8 cellular contexts compared by ENCODE assay signal in the genomic region with DNA sequence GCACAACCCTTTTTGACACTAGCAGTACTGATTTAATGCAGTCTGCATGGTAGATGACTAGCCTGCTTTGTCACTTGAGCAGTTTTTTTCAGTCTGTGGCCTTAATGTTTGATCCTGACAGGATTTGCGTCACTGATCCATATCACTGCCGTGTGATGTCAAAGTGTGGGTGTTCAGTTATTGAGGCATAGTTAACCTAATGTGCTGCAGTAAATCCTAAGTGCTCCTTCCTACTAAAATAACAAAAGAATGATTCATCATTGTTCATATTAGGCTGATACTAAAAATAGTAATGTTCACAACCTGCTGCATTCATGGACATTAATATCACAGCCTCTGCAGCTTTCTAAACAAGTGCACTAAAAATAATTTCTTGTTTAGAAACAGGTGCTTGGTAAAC.
DNase-seq lines count a peak whose midpoint lies in the region; TF ChIP-seq lines count a peak whose summit lies in the region.

No MANE protein-coding gene starts in this region.

- no peak overlapping the region for H4K8ac ChIP-seq in H9 (replicated peaks; ENCODE audit: insufficient read length, low read depth, low read length)

- no peak for TF ChIP-seq POLR2A in stomach (IDR thresholded peaks at IDR 0.05)

- no peak overlapping the region for H2BK120ac ChIP-seq in H9 (ENCODE audit: low read depth, low read length, poor library complexity, severe bottlenecking)

- no peaks in the 10 kb centered on the region for H3K27me3 Mint-ChIP-seq in H9 (ENCODE audit: low read depth)

- WGBS in stomach, 5 donors = 15 to 30% (median 22%) methylated on average over 2 of the region's 2 CpGs
- WGBS in H9 (ENCODE audit: extremely low coverage, insufficient read length, low lambda C conversion rate) = no CpG with 5 or more reads among the region's 2 CpGs

- no peak overlapping the region for H3K23ac ChIP-seq in H9 (ENCODE audit: insufficient read length, low read depth, low read length)

- H3K14ac ChIP-seq in H9 (ENCODE audit: insufficient read depth, low read length) = no peak overlapping the region

- no peak overlapping the region for H2BK5ac ChIP-seq in H9 (ENCODE audit: insufficient read length, low read length)

- H3K36me3 Mint-ChIP-seq in H9 (ENCODE audit: insufficient read depth in 1 of 3, low read depth in 3 of 3) = no peaks in the 10 kb centered on the region

- DNase-seq in HCEC 1CT = peak; percentile 98
- peak; percentile 89 for DNase-seq in amniotic epithelial cell (ENCODE audit: low read depth)
- DNase-seq in left ventricle myocardium inferior = no peak
- no peak for DNase-seq in stomach
- DNase-seq in occipital lobe (lab: John Stamatoyannopoulos, UW) = no peak
- no peak for DNase-seq in NCI-H1092 (lab: John Stamatoyannopoulos, UW)
- DNase-seq in activated CD4-positive, CD25-positive, alpha-beta regulatory T cell treated with anti-CD3 and anti-CD28 coated beads, Interleukin-2, amount 50 U/mL, for 72 hours = no peak
- no peak for DNase-seq in H9

- no peak overlapping the region for H2BK15ac ChIP-seq in H9 (ENCODE audit: low read depth, low read length)

- no peak overlapping the region for H3T11ph ChIP-seq in H9 (ENCODE audit: low read length)

- intact Hi-C loops in left ventricle myocardium inferior (cut with micrococcal nuclease) (no loop called here), stomach (cut with DNase I; ENCODE audit: low total_unique reads) (no loop called here)

- no peak overlapping the region for H3K56ac ChIP-seq in H9 (ENCODE audit: insufficient read length, low read depth, low read length)

- H2AFZ ChIP-seq in H9 (ENCODE audit: low read length) = no peak overlapping the region

- H3K79me1 ChIP-seq in H9 (ENCODE audit: insufficient read depth, low read depth, low read length, poor library complexity, severe bottlenecking) = no peaks in the 10 kb centered on the region

- no peak overlapping the region for H2AK5ac ChIP-seq in H9 (ENCODE audit: insufficient read length, low read length)

- no peak overlapping the region for H3K27ac Mint-ChIP-seq in H9

- H3K4me1 Mint-ChIP-seq in H9 = no peaks in the 10 kb centered on the region

- no peaks in the 10 kb centered on the region for H4K20me1 ChIP-seq in H9 (ENCODE audit: control insufficient read depth, insufficient read depth, insufficient read length)

- H3K4me2 ChIP-seq in H9 (ENCODE audit: insufficient read depth, insufficient read length, low read length) = no peak overlapping the region

- H3K18ac ChIP-seq in H9 (ENCODE audit: insufficient read length, low read depth, low read length) = no peak overlapping the region

- no peak overlapping the region for H3K4ac ChIP-seq in H9 (ENCODE audit: low read depth, low read length)

- H3K9me3 Mint-ChIP-seq in H9 = no peaks in the 10 kb centered on the region

- H3K9ac ChIP-seq in H9 (ENCODE audit: extremely low read depth, insufficient read length, low read length) = no peak overlapping the region

- H3K9me3 ChIP-seq in left ventricle myocardium inferior (replicated peaks) = no peaks in the 10 kb centered on the region
- H3K9me3 ChIP-seq in stomach = no peaks in the 10 kb centered on the region
- H3K9me3 ChIP-seq in H9 (ENCODE audit: control insufficient read depth, low read depth, low read length) = no peaks in the 10 kb centered on the region

- no peak for TF ChIP-seq EP300 in stomach (IDR thresholded peaks at IDR 0.05)

- no peak overlapping the region for H3K4me3 ChIP-seq in left ventricle myocardium inferior
- no peak overlapping the region for H3K4me3 ChIP-seq in stomach

- TF ChIP-seq CTCF in left ventricle myocardium inferior (IDR thresholded peaks at IDR 0.05; ENCODE audit: borderline replicate concordance) (no peak), stomach (IDR thresholded peaks at IDR 0.05) (no peak), H9 (conservative IDR thresholded peaks at IDR 0.05) (no peak)

- no peak overlapping the region for H3K4me3 Mint-ChIP-seq in H9

- no peak overlapping the region for H4K5ac ChIP-seq in H9 (ENCODE audit: insufficient read length, low read depth, low read length)

- no peak overlapping the region for H2BK20ac ChIP-seq in H9 (ENCODE audit: low read depth, low read length, poor library complexity, severe bottlenecking)

- H3K79me2 ChIP-seq in H9 (ENCODE audit: insufficient read depth, low read length) = no peaks in the 10 kb centered on the region

- H3K4me1 ChIP-seq in left ventricle myocardium inferior (peaks cover 43% of the 10 kb centered on the region), stomach (peaks cover 10 to 63% (median 26%) of the 10 kb centered on the region in 4 donors), H9 (ENCODE audit: insufficient read depth, low read length) (no peaks in the 10 kb centered on the region)

- H2BK12ac ChIP-seq in H9 (ENCODE audit: insufficient read length, low read depth, low read length) = no peak overlapping the region

- no peak overlapping the region for H4K91ac ChIP-seq in H9 (ENCODE audit: insufficient read length, low read depth, low read length)

- no peaks in the 10 kb centered on the region for H3K27me3 ChIP-seq in left ventricle myocardium inferior (ENCODE audit: low read depth)
- H3K27me3 ChIP-seq in stomach = no peaks in the 10 kb centered on the region
- no peaks in the 10 kb centered on the region for H3K27me3 ChIP-seq in H9 (ENCODE audit: insufficient read depth, low read length)

- H3K27ac ChIP-seq in left ventricle myocardium inferior (replicated peaks) (peak overlapping the region; percentile 72), stomach (peak overlapping the region in 4 of 5 donors; percentile 56 to 81 (median 73)), H9 (ENCODE audit: insufficient read length, low read depth, low read length) (no peak overlapping the region)

- H3K36me3 ChIP-seq in left ventricle myocardium inferior (no peaks in the 10 kb centered on the region), stomach (no peaks in the 10 kb centered on the region)

- H3K23me2 ChIP-seq in H9 (ENCODE audit: insufficient read length, low read depth, low read length, poor library complexity, severe bottlenecking) = no peaks in the 10 kb centered on the region

Comparison
In these comparisons a context has a peak if more than half of its experiments do, and no peak if none do; other contexts are left out.
1. DNase-seq: peak in HCEC 1CT (single experiment) and amniotic epithelial cell (single experiment); none in left ventricle myocardium inferior (single experiment), stomach (single experiment), occipital lobe (single experiment), NCI-H1092 (single experiment), activated CD4-positive, CD25-positive, alpha-beta regulatory T cell treated with anti-CD3 and anti-CD28 coated beads, Interleukin-2, amount 50 U/mL, for 72 hours (single experiment) and H9 (single experiment).